21 cellular contexts compared by ENCODE assay signal in genomic region chr12:88562846-88563582, GRCh38. TPM values are rescaled to one million over a fixed set of nuclear protein-coding genes. Genes with fewer than 3 reads are reported as not detected.
DNase-seq lines count a peak whose midpoint lies in the region; ATAC-seq and TF ChIP-seq lines count a peak whose summit lies in the region.
"Had no signal": no experiment of that assay in that cellular context is flagged by ENCODE, and none has a peak within 500 bp of the region (broad histone marks: within the 10 kb centered on the region; RNA-seq: fewer than 3 reads in every experiment).

No MANE protein-coding gene starts in this region.

- H3K4me3 ChIP-seq in fibroblast of the aortic adventitia (ENCODE audit: low read depth, low read length) (no peak overlapping the region), lower leg skin (ENCODE audit: low read depth, poor library complexity, severe bottlenecking) (no peak overlapping the region)
- no peak overlapping the region for H3K4me3 ChIP-seq in effector memory CD4-positive, alpha-beta T cell (ENCODE audit: insufficient read depth, low read depth, low read length, poor library complexity, severe bottlenecking)
- H3K4me3 ChIP-seq: heart left ventricle, ovary had no signal

- no peaks in the 10 kb centered on the region for H3K27me3 ChIP-seq in effector memory CD4-positive, alpha-beta T cell (replicated peaks; ENCODE audit: control insufficient read depth, insufficient read depth, low read length, poor library complexity, severe bottlenecking)
- H3K27me3 ChIP-seq: heart left ventricle, ovary had no signal

- no peaks in the 10 kb centered on the region for H3K9me3 Mint-ChIP-seq in brain
- H3K9me3 Mint-ChIP-seq: CD8-positive, alpha-beta T cell had no signal

- DNase-seq in AG08395 (ENCODE audit: low spot score): peak; percentile 42
- DNase-seq in HCEC 1CT: peak; percentile 68
- peak; percentile 84 for DNase-seq in fibroblast of the aortic adventitia (ENCODE audit: low read depth)
- DNase-seq in OCI-M1 (lab: John Stamatoyannopoulos, UW): no peak
- no peak for DNase-seq in effector memory CD4-positive, alpha-beta T cell
- DNase-seq in lower leg skin (ENCODE audit: low spot score in 2 of 2): no peak
- DNase-seq: activated CD4-positive, alpha-beta T cell treated with anti-CD3 and anti-CD28 coated beads, Interleukin-2, amount 50 U/mL, for 1 hour; activated gamma-delta T cell treated with Interleukin-2 at 50 U/mL for 16 hours; CD8-positive, alpha-beta T cell; cortex of kidney; DND-41; heart left ventricle; immature natural killer cell; naive thymus-derived CD4-positive, alpha-beta T cell; NCI-H1436; NCI-H2227 treated with DMSO at 0.1 percent for 48 hours; ovary; RPMI8226; stimulated activated CD4-positive, alpha-beta T cell treated with anti-CD3 and anti-CD28 coated beads, Interleukin-2, amount 100 ng/mL, for 24 hours had no signal

- intact Hi-C loops in lower leg skin (cut with DNase I; ENCODE audit: low total_unique reads): no loop called here

- H3K4me1 ChIP-seq in effector memory CD4-positive, alpha-beta T cell (ENCODE audit: control insufficient read depth, insufficient read depth, low read length, poor library complexity, severe bottlenecking): no peaks in the 10 kb centered on the region

- H3K9me3 ChIP-seq in effector memory CD4-positive, alpha-beta T cell (ENCODE audit: control insufficient read depth, low read length): no peaks in the 10 kb centered on the region
- H3K9me3 ChIP-seq: heart left ventricle, ovary had no signal

- H3K4me1 Mint-ChIP-seq in brain: peaks cover 70% of the 10 kb centered on the region
- H3K4me1 Mint-ChIP-seq: immature natural killer cell; naive thymus-derived CD4-positive, alpha-beta T cell had no signal

- no peaks in the 10 kb centered on the region for H3K27me3 Mint-ChIP-seq in brain

- TF ChIP-seq CTCF in brain (conservative IDR thresholded peaks at IDR 0.05) (no peak), fibroblast of the aortic adventitia (IDR thresholded peaks at IDR 0.05; ENCODE audit: insufficient read depth, low read length) (no peak), lower leg skin (IDR thresholded peaks at IDR 0.05) (no peak)

- H3K36me3 Mint-ChIP-seq in brain: peaks cover 7% of the 10 kb centered on the region
- H3K36me3 Mint-ChIP-seq: CD8-positive, alpha-beta T cell; immature natural killer cell; naive thymus-derived CD4-positive, alpha-beta T cell had no signal

- WGBS in lower leg skin, 2 donors: 87 to 89% methylated on average over 4 of the region's 4 CpGs

- H3K36me3 ChIP-seq in effector memory CD4-positive, alpha-beta T cell (ENCODE audit: control insufficient read depth, insufficient read depth, low read length): no peaks in the 10 kb centered on the region
- H3K36me3 ChIP-seq: heart left ventricle, ovary had no signal

- no peak for TF ChIP-seq POLR2A in lower leg skin (IDR thresholded peaks at IDR 0.05)

- H3K27ac Mint-ChIP-seq in brain: peak overlapping the region in 3 of 5 experiments; percentile 3 to 77 (median 46)
- H3K27ac Mint-ChIP-seq: CD8-positive, alpha-beta T cell; immature natural killer cell; naive thymus-derived CD4-positive, alpha-beta T cell had no signal

- H3K4me3 Mint-ChIP-seq in brain: peak overlapping the region in 1 of 5 experiments; percentile 17
- H3K4me3 Mint-ChIP-seq: CD8-positive, alpha-beta T cell; immature natural killer cell; naive thymus-derived CD4-positive, alpha-beta T cell had no signal

- ATAC-seq in HG03139 (IDR thresholded peaks at IDR 0.05; ENCODE audit: unreplicated experiment): no peak
- ATAC-seq: CD8-positive, alpha-beta T cell; heart left ventricle; naive thymus-derived CD4-positive, alpha-beta T cell had no signal

- H3K27ac ChIP-seq in effector memory CD4-positive, alpha-beta T cell (ENCODE audit: insufficient read depth, low read length, poor library complexity, severe bottlenecking): no peak overlapping the region
- H3K27ac ChIP-seq: heart left ventricle, ovary had no signal

RNA-seq across cellular contexts. Expression of gene KITLG, which starts 17.3 kb away (rescaled TPM):
- 21.0 TPM for polyA plus RNA-seq in brain (ENCODE audit: insufficient read depth, low read depth, low replicate concordance)
- total RNA-seq in fibroblast of the aortic adventitia (ENCODE audit: low replicate concordance): 15.1 and 110 TPM in 2 replicates
- total RNA-seq in lower leg skin: 10 to 100 TPM in 1 of 4 donors, 1 to 10 TPM in 3; 5.5 to 12.0 (median 7.6) TPM
- total RNA-seq: CD8-positive, alpha-beta T cell had no signal
- polyA plus RNA-seq: immature natural killer cell; naive thymus-derived CD4-positive, alpha-beta T cell had no signal

Comparison
In these comparisons a context has a peak if more than half of its experiments do, and no peak if none do; other contexts are left out.
1. DNase-seq: peak in AG08395 (single experiment), HCEC 1CT (single experiment) and fibroblast of the aortic adventitia (single experiment); none in OCI-M1 (single experiment), effector memory CD4-positive, alpha-beta T cell (0 of 3) and lower leg skin (0 of 2).